In genomic region chr1:156625436-156626078, GRCh38 we compare ENCODE assay signal across 8 cellular contexts. TPM values are rescaled to one million over a fixed set of nuclear protein-coding genes. Genes with fewer than 3 reads are reported as not detected.
A peak's percentile ranks its signal among the peaks of the same experiment; 100 is the strongest.
DNase-seq lines count a peak whose midpoint lies in the region; ATAC-seq and TF ChIP-seq lines count a peak whose summit lies in the region.

No MANE protein-coding gene starts in this region.

- H3K27ac Mint-ChIP-seq in glutamatergic neuron (ENCODE audit: unreplicated experiment) = no peak overlapping the region

- no peak overlapping the region for H2AK5ac ChIP-seq in trophoblast cell (ENCODE audit: low read length)

- no peak overlapping the region for H2BK12ac ChIP-seq in trophoblast cell (ENCODE audit: low read length)

- peak overlapping the region; percentile 51 for H3K4me2 ChIP-seq in trophoblast cell (ENCODE audit: low read length)

- H3K4me1 ChIP-seq in Peyer's patch = peaks cover 14 to 24% (median 20%) of the 10 kb centered on the region in 4 donors
- H3K4me1 ChIP-seq in trophoblast cell (ENCODE audit: control insufficient read depth in 1 of 2, insufficient read depth in 2 of 2, low read length in 2 of 2) = peaks cover 4 to 5% of the 10 kb centered on the region in 2 experiments
- H3K4me1 ChIP-seq in aorta (ENCODE audit: control insufficient read depth in 1 of 2, insufficient read depth in 2 of 2, low read length in 2 of 2) = no peaks in the 10 kb centered on the region

- ATAC-seq in aorta (ENCODE audit: low FRiP score) (peak; percentile 77), HG03139 (IDR thresholded peaks at IDR 0.05; ENCODE audit: unreplicated experiment) (no peak)

- H3K79me1 ChIP-seq in trophoblast cell (ENCODE audit: low read length) = no peaks in the 10 kb centered on the region

- H2BK120ac ChIP-seq in trophoblast cell (ENCODE audit: insufficient read depth, low read length, poor library complexity) = no peak overlapping the region

- H3K36me3 Mint-ChIP-seq in glutamatergic neuron (ENCODE audit: unreplicated experiment) = no peaks in the 10 kb centered on the region

- H3K36me3 ChIP-seq in Peyer's patch (no peaks in the 10 kb centered on the region), trophoblast cell (ENCODE audit: control insufficient read depth in 1 of 2, insufficient read depth in 2 of 2, low read length in 2 of 2) (no peaks in the 10 kb centered on the region), aorta (ENCODE audit: control insufficient read depth in 1 of 2, insufficient read depth in 2 of 2, low read length in 1 of 2) (no peaks in the 10 kb centered on the region)

- no peak overlapping the region for H2AFZ ChIP-seq in trophoblast cell (ENCODE audit: insufficient read depth, low read length, poor library complexity)

- no peak overlapping the region for H4K12ac ChIP-seq in trophoblast cell (ENCODE audit: low read depth, low read length)

- H3K79me2 ChIP-seq in trophoblast cell (ENCODE audit: control insufficient read depth, insufficient read depth, low read length, poor library complexity) = no peaks in the 10 kb centered on the region

- H3K27ac ChIP-seq in Peyer's patch (peak overlapping the region in 2 of 4 donors; percentile 9 to 36), trophoblast cell (ENCODE audit: low read depth, low read length) (no peak overlapping the region), aorta (ENCODE audit: low read depth in 1 of 2, low read length in 2 of 2) (no peak overlapping the region)

- no peak overlapping the region for H2BK5ac ChIP-seq in trophoblast cell (ENCODE audit: low read depth, low read length, poor library complexity)

- TF ChIP-seq CTCF in Peyer's patch (IDR thresholded peaks at IDR 0.05) = peak; percentile 66 to 80 (median 74)
- TF ChIP-seq CTCF in glutamatergic neuron (IDR thresholded peaks at IDR 0.05; ENCODE audit: partially characterized antibody, unreplicated experiment) = peak; percentile 91

- H3K9me3 ChIP-seq in Peyer's patch (no peaks in the 10 kb centered on the region), trophoblast cell (ENCODE audit: insufficient read depth, low read depth, low read length) (peaks cover 5% of the 10 kb centered on the region), aorta (ENCODE audit: control insufficient read depth, low read length) (no peaks in the 10 kb centered on the region)

- no CpG with 5 or more reads among the region's 45 CpGs for WGBS in trophoblast cell (ENCODE audit: extremely low coverage, insufficient coverage, insufficient read length)
- 0 to 2% methylated on average over 42 to 45 of the region's 45 CpGs for WGBS in aorta, 2 donors

- no peak overlapping the region for H3K23ac ChIP-seq in trophoblast cell (ENCODE audit: low read length)

- no peak overlapping the region for H4K8ac ChIP-seq in trophoblast cell (ENCODE audit: low read depth, low read length)

- H3K4me3 ChIP-seq in Peyer's patch = peak overlapping the region; percentile 25 to 55 (median 47)
- H3K4me3 ChIP-seq in trophoblast cell (ENCODE audit: low read depth, low read length) = no peak overlapping the region
- no peak overlapping the region for H3K4me3 ChIP-seq in aorta (ENCODE audit: low read length in 2 of 2)

- peaks cover 7% of the 10 kb centered on the region for H3K9me3 Mint-ChIP-seq in glutamatergic neuron (ENCODE audit: unreplicated experiment)

- DNase-seq in NCI-H510A treated with DMSO at 0.1 percent for 48 hours (lab: John Stamatoyannopoulos, UW) = peak; percentile 38
- DNase-seq in NCI-H510A (lab: John Stamatoyannopoulos, UW) = no peak
- peak; percentile 51 to 80 (median 80) for DNase-seq in Peyer's patch
- peak; percentile 31 to 72 (median 63) for DNase-seq in activated naive CD4-positive, alpha-beta T cell (lab: John Stamatoyannopoulos, UW)
- peak; percentile 77 for DNase-seq in glutamatergic neuron
- DNase-seq in trophoblast cell = peak; percentile 43 to 69
- peak; percentile 65 to 89 for DNase-seq in aorta

- peak overlapping the region; percentile 84 for H3K4me3 Mint-ChIP-seq in glutamatergic neuron (ENCODE audit: unreplicated experiment)

- peaks cover 0 to 21% of the 10 kb centered on the region in 2 donors for H3K27me3 ChIP-seq in Peyer's patch
- peaks cover 30% of the 10 kb centered on the region for H3K27me3 ChIP-seq in trophoblast cell (ENCODE audit: insufficient read depth, low read length)
- H3K27me3 ChIP-seq in aorta (ENCODE audit: control insufficient read depth in 1 of 2, insufficient read depth in 2 of 2, low read length in 1 of 2) = no peaks in the 10 kb centered on the region

- H3K14ac ChIP-seq in trophoblast cell (ENCODE audit: low read length) = no peak overlapping the region

- no peak overlapping the region for H3K4ac ChIP-seq in trophoblast cell (ENCODE audit: low read depth, low read length)

- H3K4me1 Mint-ChIP-seq in glutamatergic neuron (ENCODE audit: low read depth, unreplicated experiment) = peaks cover 3% of the 10 kb centered on the region

- H4K91ac ChIP-seq in trophoblast cell (ENCODE audit: low read depth, low read length) = no peak overlapping the region

- no peak overlapping the region for H3K9ac ChIP-seq in trophoblast cell (ENCODE audit: low read length)

- intact Hi-C loops in aorta (cut with DNase I) = loop anchor here in 1 of 2 donors (1.0 to 2.0 kb wide), 2 partner anchors 53 to 101 kb away; no protein-coding TSS in a partner anchor

- H3K18ac ChIP-seq in trophoblast cell (ENCODE audit: low read length) = no peak overlapping the region

- H3K27me3 Mint-ChIP-seq in glutamatergic neuron (ENCODE audit: unreplicated experiment) = peaks cover 22% of the 10 kb centered on the region

- no peak for TF ChIP-seq POLR2A in Peyer's patch (IDR thresholded peaks at IDR 0.05)

RNA-seq across cellular contexts. Expression of gene HAPLN2, which starts 6.3 kb away (rescaled TPM):
- total RNA-seq in Peyer's patch = 1 to 10 TPM in 3 of 4 donors, not detected in 1; 1.9 to 2.2 (median 2.1) TPM
- total RNA-seq in glutamatergic neuron (ENCODE audit: unreplicated experiment) = 0.71 TPM
- 0.06 TPM in 1 of 2 replicates, not detected in the other for polyA plus RNA-seq in trophoblast cell (2013)
- under 1 TPM; 0.39 to 0.94 TPM for total RNA-seq in aorta
- polyA plus RNA-seq in aorta = under 1 TPM in 1 of 2 donors, not detected in 1; 0.13 TPM

RNA-seq across cellular contexts. Expression of gene BCAN, which starts 16.4 kb away (rescaled TPM):
- total RNA-seq in Peyer's patch (1 to 10 TPM in 1 of 4 donors, under 1 TPM in 1, not detected in 2; 0.28 to 1.3 TPM), glutamatergic neuron (ENCODE audit: unreplicated experiment) (10.3 TPM), aorta (under 1 TPM in 1 of 2 donors, not detected in 1; 0.36 TPM)
- polyA plus RNA-seq in trophoblast cell (2013) = 2.4 and 3.1 TPM in 2 replicates
- polyA plus RNA-seq in aorta = under 1 TPM in 1 of 2 donors, not detected in 1; 0.95 TPM

RNA-seq across cellular contexts. Expression of gene GPATCH4, which starts 24.3 kb away (rescaled TPM):
- total RNA-seq in Peyer's patch = 10 to 100 TPM in 2 of 4 donors, 1 to 10 TPM in 2; 6.3 to 38.0 (median 11.3) TPM
- 13.2 TPM for total RNA-seq in glutamatergic neuron (ENCODE audit: unreplicated experiment)
- polyA plus RNA-seq in trophoblast cell (2013) = 16.5 and 16.8 TPM in 2 replicates
- total RNA-seq in aorta = 10 to 100 TPM; 15.6 to 24.0 TPM
- polyA plus RNA-seq in aorta = 10 to 100 TPM; 12.2 to 22.4 TPM

RNA-seq across cellular contexts. Expression of gene NAXE, which starts 34.0 kb away (rescaled TPM):
- total RNA-seq in Peyer's patch (10 to 100 TPM; 38.0 to 96.5 (median 73.1) TPM), glutamatergic neuron (ENCODE audit: unreplicated experiment) (44.5 TPM), aorta (10 to 100 TPM; 41.5 to 46.0 TPM)
- polyA plus RNA-seq in trophoblast cell (2013) = 46.9 and 47.2 TPM in 2 replicates
- polyA plus RNA-seq in aorta = 10 to 100 TPM; 67.7 to 69.4 TPM

RNA-seq across cellular contexts. Expression of gene TTC24, which starts 46.0 kb away (rescaled TPM):
- not detected for total RNA-seq in Peyer's patch
- total RNA-seq in glutamatergic neuron (ENCODE audit: unreplicated experiment) = not detected
- not detected in 2 replicates for polyA plus RNA-seq in trophoblast cell (2013)
- under 1 TPM in 1 of 2 donors, not detected in 1; 0.36 TPM for total RNA-seq in aorta
- polyA plus RNA-seq in aorta = not detected

Comparison
In these comparisons a context has a peak if more than half of its experiments do, and no peak if none do; other contexts are left out.
1. H3K4me3 ChIP-seq: peak in Peyer's patch (4 of 4); none in trophoblast cell (single experiment) and aorta (0 of 2).